In the genomic region with DNA sequence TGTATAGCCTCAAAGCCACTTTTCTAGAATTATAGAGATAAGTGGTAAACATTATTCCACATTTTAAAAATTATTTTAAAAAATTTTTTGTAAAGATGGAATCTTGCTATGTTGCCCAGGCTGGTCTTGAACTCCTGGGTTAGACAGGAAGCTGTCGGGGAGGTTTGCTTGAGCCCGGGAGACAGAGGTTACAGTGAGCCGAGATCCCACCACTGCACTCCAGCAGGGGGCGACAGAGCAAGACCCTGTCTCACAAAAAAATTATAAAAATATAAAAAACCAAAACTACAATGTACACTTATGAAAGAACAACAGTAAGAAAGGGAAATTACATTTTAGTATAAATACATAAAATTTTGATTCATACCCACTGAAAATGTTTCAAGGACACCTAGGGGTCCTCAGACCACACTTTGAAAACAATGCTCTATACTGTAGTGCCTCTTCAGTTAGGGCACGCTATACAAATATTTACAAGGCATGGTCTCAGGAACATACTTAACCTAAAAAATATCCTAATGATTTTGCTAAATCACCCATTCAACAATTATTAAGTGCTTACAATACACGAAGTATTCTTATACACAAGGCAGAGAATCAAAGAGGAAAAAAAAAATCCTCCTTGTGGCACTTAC, we compare ENCODE assay signal across 2 cellular contexts.
TF ChIP-seq lines count a peak whose summit lies in the region.

No MANE protein-coding gene starts in this region.

TF ChIP-seq in GM12878, 131 proteins besides CTCF, POLR2A, EP300 and RAD21 (continues in another document):
- TF ChIP-seq, protein P1, sequence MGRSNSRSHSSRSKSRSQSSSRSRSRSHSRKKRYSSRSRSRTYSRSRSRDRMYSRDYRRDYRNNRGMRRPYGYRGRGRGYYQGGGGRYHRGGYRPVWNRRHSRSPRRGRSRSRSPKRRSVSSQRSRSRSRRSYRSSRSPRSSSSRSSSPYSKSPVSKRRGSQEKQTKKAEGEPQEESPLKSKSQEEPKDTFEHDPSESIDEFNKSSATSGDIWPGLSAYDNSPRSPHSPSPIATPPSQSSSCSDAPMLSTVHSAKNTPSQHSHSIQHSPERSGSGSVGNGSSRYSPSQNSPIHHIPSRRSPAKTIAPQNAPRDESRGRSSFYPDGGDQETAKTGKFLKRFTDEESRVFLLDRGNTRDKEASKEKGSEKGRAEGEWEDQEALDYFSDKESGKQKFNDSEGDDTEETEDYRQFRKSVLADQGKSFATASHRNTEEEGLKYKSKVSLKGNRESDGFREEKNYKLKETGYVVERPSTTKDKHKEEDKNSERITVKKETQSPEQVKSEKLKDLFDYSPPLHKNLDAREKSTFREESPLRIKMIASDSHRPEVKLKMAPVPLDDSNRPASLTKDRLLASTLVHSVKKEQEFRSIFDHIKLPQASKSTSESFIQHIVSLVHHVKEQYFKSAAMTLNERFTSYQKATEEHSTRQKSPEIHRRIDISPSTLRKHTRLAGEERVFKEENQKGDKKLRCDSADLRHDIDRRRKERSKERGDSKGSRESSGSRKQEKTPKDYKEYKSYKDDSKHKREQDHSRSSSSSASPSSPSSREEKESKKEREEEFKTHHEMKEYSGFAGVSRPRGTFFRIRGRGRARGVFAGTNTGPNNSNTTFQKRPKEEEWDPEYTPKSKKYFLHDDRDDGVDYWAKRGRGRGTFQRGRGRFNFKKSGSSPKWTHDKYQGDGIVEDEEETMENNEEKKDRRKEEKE (IDR thresholded peaks at IDR 0.05): no peak
- no peak for TF ChIP-seq CREM (IDR thresholded peaks at IDR 0.05; ENCODE audit: low read depth)
- TF ChIP-seq SP1 (IDR thresholded peaks at IDR 0.05; ENCODE audit: low read depth, low read length): no peak
- TF ChIP-seq, protein P2, sequence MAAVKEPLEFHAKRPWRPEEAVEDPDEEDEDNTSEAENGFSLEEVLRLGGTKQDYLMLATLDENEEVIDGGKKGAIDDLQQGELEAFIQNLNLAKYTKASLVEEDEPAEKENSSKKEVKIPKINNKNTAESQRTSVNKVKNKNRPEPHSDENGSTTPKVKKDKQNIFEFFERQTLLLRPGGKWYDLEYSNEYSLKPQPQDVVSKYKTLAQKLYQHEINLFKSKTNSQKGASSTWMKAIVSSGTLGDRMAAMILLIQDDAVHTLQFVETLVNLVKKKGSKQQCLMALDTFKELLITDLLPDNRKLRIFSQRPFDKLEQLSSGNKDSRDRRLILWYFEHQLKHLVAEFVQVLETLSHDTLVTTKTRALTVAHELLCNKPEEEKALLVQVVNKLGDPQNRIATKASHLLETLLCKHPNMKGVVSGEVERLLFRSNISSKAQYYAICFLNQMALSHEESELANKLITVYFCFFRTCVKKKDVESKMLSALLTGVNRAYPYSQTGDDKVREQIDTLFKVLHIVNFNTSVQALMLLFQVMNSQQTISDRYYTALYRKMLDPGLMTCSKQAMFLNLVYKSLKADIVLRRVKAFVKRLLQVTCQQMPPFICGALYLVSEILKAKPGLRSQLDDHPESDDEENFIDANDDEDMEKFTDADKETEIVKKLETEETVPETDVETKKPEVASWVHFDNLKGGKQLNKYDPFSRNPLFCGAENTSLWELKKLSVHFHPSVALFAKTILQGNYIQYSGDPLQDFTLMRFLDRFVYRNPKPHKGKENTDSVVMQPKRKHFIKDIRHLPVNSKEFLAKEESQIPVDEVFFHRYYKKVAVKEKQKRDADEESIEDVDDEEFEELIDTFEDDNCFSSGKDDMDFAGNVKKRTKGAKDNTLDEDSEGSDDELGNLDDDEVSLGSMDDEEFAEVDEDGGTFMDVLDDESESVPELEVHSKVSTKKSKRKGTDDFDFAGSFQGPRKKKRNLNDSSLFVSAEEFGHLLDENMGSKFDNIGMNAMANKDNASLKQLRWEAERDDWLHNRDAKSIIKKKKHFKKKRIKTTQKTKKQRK (IDR thresholded peaks at IDR 0.05; ENCODE audit: low read depth, low read length): no peak
- TF ChIP-seq ZNF207 (IDR thresholded peaks at IDR 0.05; ENCODE audit: borderline replicate concordance): no peak
- TF ChIP-seq, protein P3, sequence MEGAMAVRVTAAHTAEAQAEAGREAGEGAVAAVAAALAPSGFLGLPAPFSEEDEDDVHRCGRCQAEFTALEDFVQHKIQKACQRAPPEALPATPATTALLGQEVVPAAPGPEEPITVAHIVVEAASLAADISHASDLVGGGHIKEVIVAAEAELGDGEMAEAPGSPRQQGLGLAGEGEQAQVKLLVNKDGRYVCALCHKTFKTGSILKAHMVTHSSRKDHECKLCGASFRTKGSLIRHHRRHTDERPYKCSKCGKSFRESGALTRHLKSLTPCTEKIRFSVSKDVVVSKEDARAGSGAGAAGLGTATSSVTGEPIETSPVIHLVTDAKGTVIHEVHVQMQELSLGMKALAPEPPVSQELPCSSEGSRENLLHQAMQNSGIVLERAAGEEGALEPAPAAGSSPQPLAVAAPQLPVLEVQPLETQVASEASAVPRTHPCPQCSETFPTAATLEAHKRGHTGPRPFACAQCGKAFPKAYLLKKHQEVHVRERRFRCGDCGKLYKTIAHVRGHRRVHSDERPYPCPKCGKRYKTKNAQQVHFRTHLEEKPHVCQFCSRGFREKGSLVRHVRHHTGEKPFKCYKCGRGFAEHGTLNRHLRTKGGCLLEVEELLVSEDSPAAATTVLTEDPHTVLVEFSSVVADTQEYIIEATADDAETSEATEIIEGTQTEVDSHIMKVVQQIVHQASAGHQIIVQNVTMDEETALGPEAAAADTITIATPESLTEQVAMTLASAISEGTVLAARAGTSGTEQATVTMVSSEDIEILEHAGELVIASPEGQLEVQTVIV (IDR thresholded peaks at IDR 0.05; ENCODE audit: borderline replicate concordance, partially characterized antibody): no peak
- no peak for TF ChIP-seq POLR2AphosphoS2 (IDR thresholded peaks at IDR 0.05; ENCODE audit: low read depth, low read length)
- TF ChIP-seq, protein P4, sequence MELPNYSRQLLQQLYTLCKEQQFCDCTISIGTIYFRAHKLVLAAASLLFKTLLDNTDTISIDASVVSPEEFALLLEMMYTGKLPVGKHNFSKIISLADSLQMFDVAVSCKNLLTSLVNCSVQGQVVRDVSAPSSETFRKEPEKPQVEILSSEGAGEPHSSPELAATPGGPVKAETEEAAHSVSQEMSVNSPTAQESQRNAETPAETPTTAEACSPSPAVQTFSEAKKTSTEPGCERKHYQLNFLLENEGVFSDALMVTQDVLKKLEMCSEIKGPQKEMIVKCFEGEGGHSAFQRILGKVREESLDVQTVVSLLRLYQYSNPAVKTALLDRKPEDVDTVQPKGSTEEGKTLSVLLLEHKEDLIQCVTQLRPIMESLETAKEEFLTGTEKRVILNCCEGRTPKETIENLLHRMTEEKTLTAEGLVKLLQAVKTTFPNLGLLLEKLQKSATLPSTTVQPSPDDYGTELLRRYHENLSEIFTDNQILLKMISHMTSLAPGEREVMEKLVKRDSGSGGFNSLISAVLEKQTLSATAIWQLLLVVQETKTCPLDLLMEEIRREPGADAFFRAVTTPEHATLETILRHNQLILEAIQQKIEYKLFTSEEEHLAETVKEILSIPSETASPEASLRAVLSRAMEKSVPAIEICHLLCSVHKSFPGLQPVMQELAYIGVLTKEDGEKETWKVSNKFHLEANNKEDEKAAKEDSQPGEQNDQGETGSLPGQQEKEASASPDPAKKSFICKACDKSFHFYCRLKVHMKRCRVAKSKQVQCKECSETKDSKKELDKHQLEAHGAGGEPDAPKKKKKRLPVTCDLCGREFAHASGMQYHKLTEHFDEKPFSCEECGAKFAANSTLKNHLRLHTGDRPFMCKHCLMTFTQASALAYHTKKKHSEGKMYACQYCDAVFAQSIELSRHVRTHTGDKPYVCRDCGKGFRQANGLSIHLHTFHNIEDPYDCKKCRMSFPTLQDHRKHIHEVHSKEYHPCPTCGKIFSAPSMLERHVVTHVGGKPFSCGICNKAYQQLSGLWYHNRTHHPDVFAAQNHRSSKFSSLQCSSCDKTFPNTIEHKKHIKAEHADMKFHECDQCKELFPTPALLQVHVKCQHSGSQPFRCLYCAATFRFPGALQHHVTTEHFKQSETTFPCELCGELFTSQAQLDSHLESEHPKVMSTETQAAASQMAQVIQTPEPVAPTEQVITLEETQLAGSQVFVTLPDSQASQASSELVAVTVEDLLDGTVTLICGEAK (IDR thresholded peaks at IDR 0.05; ENCODE audit: borderline replicate concordance): no peak

TF ChIP-seq in HepG2, 621 proteins besides CTCF, POLR2A, EP300 and RAD21 (continued from another document):
- TF ChIP-seq, protein P5, sequence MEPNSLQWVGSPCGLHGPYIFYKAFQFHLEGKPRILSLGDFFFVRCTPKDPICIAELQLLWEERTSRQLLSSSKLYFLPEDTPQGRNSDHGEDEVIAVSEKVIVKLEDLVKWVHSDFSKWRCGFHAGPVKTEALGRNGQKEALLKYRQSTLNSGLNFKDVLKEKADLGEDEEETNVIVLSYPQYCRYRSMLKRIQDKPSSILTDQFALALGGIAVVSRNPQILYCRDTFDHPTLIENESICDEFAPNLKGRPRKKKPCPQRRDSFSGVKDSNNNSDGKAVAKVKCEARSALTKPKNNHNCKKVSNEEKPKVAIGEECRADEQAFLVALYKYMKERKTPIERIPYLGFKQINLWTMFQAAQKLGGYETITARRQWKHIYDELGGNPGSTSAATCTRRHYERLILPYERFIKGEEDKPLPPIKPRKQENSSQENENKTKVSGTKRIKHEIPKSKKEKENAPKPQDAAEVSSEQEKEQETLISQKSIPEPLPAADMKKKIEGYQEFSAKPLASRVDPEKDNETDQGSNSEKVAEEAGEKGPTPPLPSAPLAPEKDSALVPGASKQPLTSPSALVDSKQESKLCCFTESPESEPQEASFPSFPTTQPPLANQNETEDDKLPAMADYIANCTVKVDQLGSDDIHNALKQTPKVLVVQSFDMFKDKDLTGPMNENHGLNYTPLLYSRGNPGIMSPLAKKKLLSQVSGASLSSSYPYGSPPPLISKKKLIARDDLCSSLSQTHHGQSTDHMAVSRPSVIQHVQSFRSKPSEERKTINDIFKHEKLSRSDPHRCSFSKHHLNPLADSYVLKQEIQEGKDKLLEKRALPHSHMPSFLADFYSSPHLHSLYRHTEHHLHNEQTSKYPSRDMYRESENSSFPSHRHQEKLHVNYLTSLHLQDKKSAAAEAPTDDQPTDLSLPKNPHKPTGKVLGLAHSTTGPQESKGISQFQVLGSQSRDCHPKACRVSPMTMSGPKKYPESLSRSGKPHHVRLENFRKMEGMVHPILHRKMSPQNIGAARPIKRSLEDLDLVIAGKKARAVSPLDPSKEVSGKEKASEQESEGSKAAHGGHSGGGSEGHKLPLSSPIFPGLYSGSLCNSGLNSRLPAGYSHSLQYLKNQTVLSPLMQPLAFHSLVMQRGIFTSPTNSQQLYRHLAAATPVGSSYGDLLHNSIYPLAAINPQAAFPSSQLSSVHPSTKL (CRISPR knock-in tag; IDR thresholded peaks at IDR 0.05): 0 out of 2 replicates have a peak, but pooled peaks have one; percentile 6
- peak; percentile 72 for TF ChIP-seq SMC3 (IDR thresholded peaks at IDR 0.05; ENCODE audit: low read length)
- no peak for TF ChIP-seq ZNF670 (CRISPR knock-in tag; IDR thresholded peaks at IDR 0.05; ENCODE audit: borderline replicate concordance)
- TF ChIP-seq NR2F6 (IDR thresholded peaks at IDR 0.05): no peak
- TF ChIP-seq NR2F6 (CRISPR knock-in tag; IDR thresholded peaks at IDR 0.05): peak; percentile 10; the same call in 1 of the 2 replicates
- no peak for TF ChIP-seq ZBTB21 (CRISPR knock-in tag; IDR thresholded peaks at IDR 0.05)
TF ChIP-seq in HepG2: peak in this region for 9.
